9 cellular contexts compared by ENCODE assay signal in the genomic region with DNA sequence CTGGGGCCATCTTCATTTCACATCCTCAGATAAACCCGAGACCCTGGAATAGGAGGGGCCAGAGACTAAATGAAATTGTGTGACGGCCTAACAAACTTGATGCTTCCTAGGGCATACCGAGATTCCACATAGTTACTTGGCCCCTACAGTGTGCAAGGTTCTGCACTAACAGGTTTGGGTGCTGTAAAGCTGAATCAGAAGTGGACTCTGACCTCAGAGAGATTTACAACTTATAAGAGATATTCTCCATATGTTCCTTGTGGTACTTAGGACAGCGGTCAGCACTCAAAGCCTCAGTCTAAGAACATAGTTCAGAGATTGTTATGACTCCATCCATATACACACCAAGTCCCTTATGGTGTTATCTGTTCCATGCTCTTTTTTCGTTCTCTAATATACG.
A peak's percentile ranks its signal among the peaks of the same experiment; 100 is the strongest.
DNase-seq lines count a peak whose midpoint lies in the region; ATAC-seq lines count a peak whose summit lies in the region.
"Had no signal": no experiment of that assay in that cellular context is flagged by ENCODE, and none has a peak within 500 bp of the region (broad histone marks: within the 10 kb centered on the region; RNA-seq: fewer than 3 reads in every experiment).

No MANE protein-coding gene starts in this region.

- H3K9me3 Mint-ChIP-seq in activated naive CD4-positive, alpha-beta T cell treated with anti-CD3 and anti-CD28 coated beads, Interleukin-2, amount 10 ng/mL, durations not matched to agents 7 days and 5 days = no peaks in the 10 kb centered on the region
- H3K9me3 Mint-ChIP-seq in stimulated activated effector memory CD8-positive, alpha-beta T cell treated with anti-CD3 and anti-CD28 coated beads, Interleukin-12 subunit alpha, Interleukin-12 subunit beta, amount 100 ng/mL, for 72 hours = no peaks in the 10 kb centered on the region

- H3K4me1 ChIP-seq in iPS-18a (ENCODE audit: control insufficient read depth, low read depth, low read length) = peaks cover 5% of the 10 kb centered on the region

- H3K27ac Mint-ChIP-seq in activated naive CD4-positive, alpha-beta T cell treated with anti-CD3 and anti-CD28 coated beads, Interleukin-2, amount 10 ng/mL, durations not matched to agents 7 days and 5 days = no peak overlapping the region
- H3K27ac Mint-ChIP-seq in stimulated activated effector memory CD8-positive, alpha-beta T cell treated with anti-CD3 and anti-CD28 coated beads, Interleukin-12 subunit alpha, Interleukin-12 subunit beta, amount 100 ng/mL, for 72 hours = no peak overlapping the region

- H3K27me3 ChIP-seq in iPS-18a (ENCODE audit: control insufficient read depth, insufficient read depth, low read length) = peaks cover 38% of the 10 kb centered on the region

- CTCF ChIA-PET in activated naive CD4-positive, alpha-beta T cell treated with anti-CD3 and anti-CD28 coated beads, Interleukin-2, amount 10 ng/mL, durations not matched to agents 7 days and 5 days (lab: Charles Lee) = no interaction called here

- H3K9ac ChIP-seq in iPS-18a (ENCODE audit: low read length) = no peak overlapping the region

- H3K4me3 ChIP-seq in iPS-18a (ENCODE audit: low read length) = peak overlapping the region; percentile 63

- no peak for DNase-seq in activated naive CD4-positive, alpha-beta T cell treated with anti-CD3 and anti-CD28 coated beads, Interleukin-2, amount 10 ng/mL, durations not matched to agents 7 days and 5 days
- DNase-seq in activated naive CD4-positive, alpha-beta T cell (lab: John Stamatoyannopoulos, UW) = no peak
- DNase-seq in amniotic epithelial cell (ENCODE audit: low read depth) = peak; percentile 3
- no peak for DNase-seq in stimulated activated effector memory CD8-positive, alpha-beta T cell treated with anti-CD3 and anti-CD28 coated beads, Interleukin-12 subunit alpha, Interleukin-12 subunit beta, amount 100 ng/mL, for 72 hours (ENCODE audit: low spot score in 2 of 2)
- DNase-seq in SIG-M5 treated with dmso at 0.1 percent for 504 hours (lab: John Stamatoyannopoulos, UW; ENCODE audit: unreplicated experiment) = no peak
- no peak for DNase-seq in superior temporal gyrus (ENCODE audit: extremely low spot score)
- no peak for DNase-seq in NCI-H226
- DNase-seq: effector memory CD4-positive, alpha-beta T cell had no signal

- peaks cover 59% of the 10 kb centered on the region for H3K27me3 Mint-ChIP-seq in activated naive CD4-positive, alpha-beta T cell treated with anti-CD3 and anti-CD28 coated beads, Interleukin-2, amount 10 ng/mL, durations not matched to agents 7 days and 5 days

- no peaks in the 10 kb centered on the region for H3K9me3 ChIP-seq in iPS-18a (ENCODE audit: control insufficient read depth, low read depth, low read length)

- H3K27ac ChIP-seq in iPS-18a (ENCODE audit: low read length) = no peak overlapping the region

- H3K36me3 ChIP-seq in iPS-18a (ENCODE audit: control insufficient read depth, low read depth, low read length) = no peaks in the 10 kb centered on the region

- no peaks in the 10 kb centered on the region for H3K36me3 Mint-ChIP-seq in activated naive CD4-positive, alpha-beta T cell treated with anti-CD3 and anti-CD28 coated beads, Interleukin-2, amount 10 ng/mL, durations not matched to agents 7 days and 5 days
- no peaks in the 10 kb centered on the region for H3K36me3 Mint-ChIP-seq in stimulated activated effector memory CD8-positive, alpha-beta T cell treated with anti-CD3 and anti-CD28 coated beads, Interleukin-12 subunit alpha, Interleukin-12 subunit beta, amount 100 ng/mL, for 72 hours

- ATAC-seq in stimulated activated effector memory CD8-positive, alpha-beta T cell treated with anti-CD3 and anti-CD28 coated beads, Interleukin-12 subunit alpha, Interleukin-12 subunit beta, amount 100 ng/mL, for 72 hours = no peak

- peaks cover 11% of the 10 kb centered on the region for H3K4me1 Mint-ChIP-seq in activated naive CD4-positive, alpha-beta T cell treated with anti-CD3 and anti-CD28 coated beads, Interleukin-2, amount 10 ng/mL, durations not matched to agents 7 days and 5 days
- peaks cover 5% of the 10 kb centered on the region for H3K4me1 Mint-ChIP-seq in stimulated activated effector memory CD8-positive, alpha-beta T cell treated with anti-CD3 and anti-CD28 coated beads, Interleukin-12 subunit alpha, Interleukin-12 subunit beta, amount 100 ng/mL, for 72 hours

- H3K4me3 Mint-ChIP-seq in activated naive CD4-positive, alpha-beta T cell treated with anti-CD3 and anti-CD28 coated beads, Interleukin-2, amount 10 ng/mL, durations not matched to agents 7 days and 5 days = peak overlapping the region; percentile 9
- peak overlapping the region; percentile 49 for H3K4me3 Mint-ChIP-seq in stimulated activated effector memory CD8-positive, alpha-beta T cell treated with anti-CD3 and anti-CD28 coated beads, Interleukin-12 subunit alpha, Interleukin-12 subunit beta, amount 100 ng/mL, for 72 hours
